In the genomic region with DNA sequence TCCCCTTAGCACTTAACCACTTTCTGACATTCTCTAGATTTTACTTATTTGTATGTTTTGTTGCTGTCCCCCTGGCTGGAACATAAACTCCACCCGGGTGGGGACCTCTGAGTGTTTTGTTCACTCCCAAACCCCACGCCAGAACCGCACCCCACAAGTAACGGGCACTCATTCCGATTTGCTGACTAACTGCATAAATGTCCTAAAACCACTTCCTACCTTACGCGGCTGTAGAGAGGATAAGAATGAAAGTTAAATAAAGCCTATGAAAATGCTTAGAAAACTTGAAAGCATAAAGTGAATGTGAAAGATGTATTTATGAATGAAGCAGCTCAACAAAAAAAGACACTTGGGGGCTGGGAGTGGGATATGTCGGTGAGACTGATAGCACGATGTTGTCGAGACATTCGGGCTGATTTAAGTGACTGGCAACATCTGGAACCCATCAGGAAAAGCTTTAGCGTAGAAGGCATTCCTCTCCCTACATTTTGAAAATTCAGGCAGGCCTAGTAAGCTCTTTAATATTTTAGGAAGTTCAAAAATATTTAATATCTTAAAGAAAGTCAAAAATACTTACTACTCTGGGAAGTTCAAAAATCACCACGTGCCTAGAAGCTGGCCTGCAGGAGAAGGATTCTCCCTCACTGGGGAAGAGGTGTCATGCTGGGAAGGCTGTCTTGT, we compare ENCODE assay signal across 9 cellular contexts.
DNase-seq lines count a peak whose midpoint lies in the region; ATAC-seq and TF ChIP-seq lines count a peak whose summit lies in the region.
"Had no signal": no experiment of that assay in that cellular context is flagged by ENCODE, and none has a peak within 500 bp of the region (broad histone marks: within the 10 kb centered on the region; RNA-seq: fewer than 3 reads in every experiment).

No MANE protein-coding gene starts in this region.

- no peak for TF ChIP-seq EP300 in transverse colon (IDR thresholded peaks at IDR 0.05; ENCODE audit: low read depth)

- H3K9me3 ChIP-seq in transverse colon = no peaks in the 10 kb centered on the region

- in situ Hi-C loops in transverse colon (cut with MboI; ENCODE audit: low pct_ligation_motif_present in 1 of 4, low pct_unique_long_range_greater_than_20kb in 1 of 4, low sequenced_read_pairs in 3 of 4) = no loop called here

- TF ChIP-seq CTCF in WI38 (IDR thresholded peaks at IDR 0.05; ENCODE audit: low read depth, low read length) (no peak), fibroblast of the aortic adventitia (IDR thresholded peaks at IDR 0.05; ENCODE audit: insufficient read depth, low read length) (no peak), transverse colon (IDR thresholded peaks at IDR 0.05) (no peak)

- ATAC-seq in GM21786 (IDR thresholded peaks at IDR 0.05; ENCODE audit: unreplicated experiment) = no peak
- ATAC-seq in GM21381 (IDR thresholded peaks at IDR 0.05; ENCODE audit: unreplicated experiment) = no peak

- H3K27ac ChIP-seq in transverse colon = no peak overlapping the region

- H3K4me3 ChIP-seq in WI38 (ENCODE audit: low read depth, low read length) (peak overlapping the region; percentile 46), fibroblast of the aortic adventitia (ENCODE audit: low read depth, low read length) (peak overlapping the region; percentile 27), transverse colon (no peak overlapping the region)

- peaks cover 0 to 21% (median 14%) of the 10 kb centered on the region in 4 donors for H3K4me1 ChIP-seq in transverse colon

- peak; percentile 12 for DNase-seq in stimulated activated CD4-positive, alpha-beta T cell treated with anti-CD3 and anti-CD28 coated beads, Interleukin-1b, Interleukin-23, amount 100 ng/mL, for 48 hours
- DNase-seq in stimulated activated CD4-positive, alpha-beta T cell treated with anti-CD3 and anti-CD28 coated beads, Interleukin-2, amount 100 ng/mL, for 48 hours = no peak
- DNase-seq in fibroblast of the aortic adventitia (ENCODE audit: low read depth) (peak; percentile 88), pons (ENCODE audit: low spot score) (no peak), transverse colon (no peak)
- DNase-seq: NCI-H2171 treated with DMSO at 0.1 percent for 48 hours had no signal

- TF ChIP-seq POLR2A in transverse colon (IDR thresholded peaks at IDR 0.05) = no peak

- intact Hi-C loops in transverse colon (cut with DNase I; ENCODE audit: low total_unique reads) = no loop called here

- no peaks in the 10 kb centered on the region for H3K27me3 ChIP-seq in transverse colon

- H3K36me3 ChIP-seq in transverse colon = no peaks in the 10 kb centered on the region

- WGBS in transverse colon (ENCODE audit: low coverage in 1 of 2), 2 donors = 48 to 54% methylated on average over 13 of the region's 13 CpGs

Comparison
In these comparisons a context has a peak if more than half of its experiments do, and no peak if none do; other contexts are left out.
1. DNase-seq: peak in stimulated activated CD4-positive, alpha-beta T cell treated with anti-CD3 and anti-CD28 coated beads, Interleukin-1b, Interleukin-23, amount 100 ng/mL, for 48 hours (single experiment) and fibroblast of the aortic adventitia (single experiment); none in stimulated activated CD4-positive, alpha-beta T cell treated with anti-CD3 and anti-CD28 coated beads, Interleukin-2, amount 100 ng/mL, for 48 hours (0 of 2), pons (single experiment) and transverse colon (single experiment).
2. H3K4me3 ChIP-seq: peak in WI38 (single experiment) and fibroblast of the aortic adventitia (single experiment); none in transverse colon (0 of 4).